9 cellular contexts compared by ENCODE assay signal in genomic region chr14:100645200-100645985, GRCh38. TPM values are rescaled to one million over a fixed set of nuclear protein-coding genes. Genes with fewer than 3 reads are reported as not detected.
DNase-seq lines count a peak whose midpoint lies in the region; FAIRE-seq and TF ChIP-seq lines count a peak whose summit lies in the region.
"Had no signal": no experiment of that assay in that cellular context is flagged by ENCODE, and none has a peak within 500 bp of the region (broad histone marks: within the 10 kb centered on the region; RNA-seq: fewer than 3 reads in every experiment).

No MANE protein-coding gene starts in this region.

- DNase-seq in NCI-H1417 (lab: John Stamatoyannopoulos, UW), result peak; percentile 26 to 77 (median 73)
- no peak for DNase-seq in NCI-H1417 treated with DMSO at 0.1 percent for 48 hours (lab: John Stamatoyannopoulos, UW)
- peak; percentile 75 for DNase-seq in HT-29 (ENCODE audit: low spot score)
- peak; percentile 71 for DNase-seq in NOMO-1 treated with dmso at 0.1 percent for 144 hours (lab: John Stamatoyannopoulos, UW; ENCODE audit: unreplicated experiment)
- peak; percentile 61 to 88 (median 64) for DNase-seq in activated CD8-positive, alpha-beta memory T cell treated with anti-CD3 and anti-CD28 coated beads for 48 hours (ENCODE audit: low read depth in 2 of 3, low spot score in 2 of 3)
- peak; percentile 68 for DNase-seq in endothelial cell of umbilical vein (ENCODE audit: low read depth, low spot score)
- DNase-seq in middle frontal gyrus (ENCODE audit: extremely low spot score, low spot score), result peak; percentile 22
- peak; percentile 54 to 79 for DNase-seq in stimulated activated CD8-positive, alpha-beta memory T cell treated with anti-CD3 and anti-CD28 coated beads, Interleukin-4, amount 100 ng/mL, for 4 hours (ENCODE audit: low read depth in 2 of 2, low spot score in 1 of 2)

- FAIRE-seq in endothelial cell of umbilical vein (lab: Jason Lieb, UNC), result peak; percentile 75
- FAIRE-seq: A204.1 had no signal

- no peaks in the 10 kb centered on the region for H3K9me1 ChIP-seq in endothelial cell of umbilical vein (replicated peaks; ENCODE audit: control insufficient read depth, extremely low read depth, insufficient read depth, low read length)

- no peaks in the 10 kb centered on the region for H3K36me3 ChIP-seq in endothelial cell of umbilical vein (ENCODE audit: control insufficient read depth in 2 of 2, extremely low read depth in 1 of 2, insufficient read depth in 2 of 2, low read length in 2 of 2)

- no peak for TF ChIP-seq POLR2A in endothelial cell of umbilical vein (IDR thresholded peaks at IDR 0.05; ENCODE audit: low read depth, low read length)

- dilution Hi-C loops in endothelial cell of umbilical vein (cut with MboI; ENCODE audit: extremely low pct_ligation_motif_present, low sequenced_read_pairs), result no loop called here

- H3K4me1 ChIP-seq in endothelial cell of umbilical vein (ENCODE audit: control insufficient read depth, extremely low read depth, insufficient read depth, low read length), result peaks cover 14% of the 10 kb centered on the region

- H3K4me3 ChIP-seq in endothelial cell of umbilical vein (replicated peaks in 1 of 3; ENCODE audit: insufficient read depth in 1 of 3, low read depth in 1 of 3, low read length in 3 of 3), result no peak overlapping the region

- H3K27me3 ChIP-seq in endothelial cell of umbilical vein (ENCODE audit: control insufficient read depth in 2 of 2, insufficient read depth in 2 of 2, low read length in 2 of 2), result peaks cover under 1 to 4% of the 10 kb centered on the region in 2 experiments

- no peak overlapping the region for H3K27ac ChIP-seq in endothelial cell of umbilical vein (ENCODE audit: insufficient read depth, low read depth, low read length)

- H4K20me1 ChIP-seq in endothelial cell of umbilical vein (replicated peaks; ENCODE audit: control insufficient read depth, extremely low read depth, insufficient read depth, low read length), result no peaks in the 10 kb centered on the region

- CTCF ChIA-PET in endothelial cell of umbilical vein (lab: Charles Lee), result interaction anchor here (0.6 to 4.2 kb wide), 61 partner anchors 9 to 982 kb away, joined by 3 to 326 read pairs (median 4); a partner anchor contains a TSS

- H3K9ac ChIP-seq in endothelial cell of umbilical vein (replicated peaks; ENCODE audit: extremely low read depth, insufficient read depth, low read length), result no peak overlapping the region

- peak; percentile 72 to 83 for TF ChIP-seq CTCF in endothelial cell of umbilical vein (IDR thresholded peaks at IDR 0.05; ENCODE audit: extremely low read depth in 1 of 2, insufficient read depth in 1 of 2, low read depth in 1 of 2, low read length in 2 of 2)

- no peaks in the 10 kb centered on the region for H3K79me2 ChIP-seq in endothelial cell of umbilical vein (ENCODE audit: control insufficient read depth, insufficient read depth, low read length)

- H2AFZ ChIP-seq in endothelial cell of umbilical vein (ENCODE audit: low read depth, low read length), result peak overlapping the region; percentile 22

- no peak overlapping the region for H3K4me2 ChIP-seq in endothelial cell of umbilical vein (ENCODE audit: insufficient read depth, low read length)

- POLR2A ChIA-PET in endothelial cell of umbilical vein (lab: Charles Lee), result interaction anchor here (0.8 to 1.5 kb wide), 2 partner anchors 181 to 260 kb away, joined by 3 to 7 read pairs; partner anchors contain the start of gene MEG3

- H3K9me3 ChIP-seq in endothelial cell of umbilical vein (replicated peaks; ENCODE audit: control insufficient read depth, insufficient read depth, low read length), result no peaks in the 10 kb centered on the region

- intact Hi-C loops in endothelial cell of umbilical vein (cut with micrococcal nuclease), result loop anchor here (1.0 to 5.0 kb wide), 5 partner anchors 120 to 982 kb away; no protein-coding TSS in a partner anchor

- no TSS peak for BruUV-seq in endothelial cell of umbilical vein (replicated peaks; lab: Mats Ljungman, UMichigan)

TF ChIP-seq in endothelial cell of umbilical vein, 7 proteins besides CTCF, POLR2A, EP300 and RAD21:
- TF ChIP-seq MAX (IDR thresholded peaks at IDR 0.05; ENCODE audit: insufficient read depth, insufficient read length) (no peak), EZH2 (IDR thresholded peaks at IDR 0.05; ENCODE audit: borderline replicate concordance, low read depth, low read length, severe bottlenecking) (no peak), POLR2AphosphoS5 (IDR thresholded peaks at IDR 0.05; ENCODE audit: insufficient read depth, low read depth, low read length) (no peak), GATA2 (IDR thresholded peaks at IDR 0.05; ENCODE audit: insufficient read depth, insufficient read length, low read depth, low read length) (no peak), JUN (IDR thresholded peaks at IDR 0.05; ENCODE audit: borderline replicate concordance, insufficient read depth, insufficient read length, low read depth) (no peak)

RNA-seq across cellular contexts. Expression of gene BEGAIN, which starts 58.2 kb away (rescaled TPM):
- total RNA-seq in HT-29 (2014; rRNA removed; shearing (Covaris generic)), result 0.53 and 1.5 TPM in 2 replicates
- 0.46 and 0.49 TPM in 2 replicates for total RNA-seq in endothelial cell of umbilical vein
- polyA plus RNA-seq in endothelial cell of umbilical vein, result 0.14 TPM in 1 of 2 replicates, not detected in the other
- polyA plus RNA-seq in endothelial cell of umbilical vein (2011; cell fraction: cytosol; rRNA removed), result 0.10 and 0.20 TPM in 2 replicates
- 0.22 and 0.68 TPM in 2 replicates for polyA plus RNA-seq in endothelial cell of umbilical vein (2011; cell fraction: nucleus; rRNA removed)
- 0.12 and 0.17 TPM in 2 replicates for polyA plus RNA-seq in endothelial cell of umbilical vein (2012)
- polyA minus RNA-seq in endothelial cell of umbilical vein, result 1.1 TPM in 1 of 2 replicates, not detected in the other
- polyA minus RNA-seq in endothelial cell of umbilical vein (2011; cell fraction: cytosol; rRNA and poly(A)+ RNA removed), result 24.8 TPM
- 0.82 TPM in 1 of 2 replicates, not detected in the other for polyA minus RNA-seq in endothelial cell of umbilical vein (2011; cell fraction: nucleus; rRNA and poly(A)+ RNA removed)
